ENCODE assay signal across 8 cellular contexts in the genomic region with DNA sequence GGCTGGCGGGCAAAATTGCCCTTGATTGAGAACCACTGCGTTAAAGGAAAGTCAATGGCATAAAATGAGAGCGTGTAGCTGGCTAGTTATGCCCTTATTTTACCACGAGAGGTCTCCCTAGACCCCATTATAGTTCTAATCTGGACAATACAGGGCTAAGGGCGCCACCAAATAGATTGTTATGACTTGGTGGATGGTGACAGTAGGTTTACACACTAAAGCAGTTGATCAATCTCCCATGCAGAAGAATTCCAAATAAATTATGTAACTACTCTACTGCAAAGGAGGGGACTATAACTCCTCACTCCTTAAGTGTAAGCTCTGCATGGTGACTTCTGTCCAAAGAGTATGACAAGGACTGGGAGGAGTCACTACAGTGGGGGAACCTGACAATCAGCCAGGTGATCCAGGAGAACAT. TPM values are rescaled to one million over a fixed set of nuclear protein-coding genes. Genes with fewer than 3 reads are reported as not detected.
DNase-seq lines count a peak whose midpoint lies in the region; ATAC-seq and TF ChIP-seq lines count a peak whose summit lies in the region.

No MANE protein-coding gene starts in this region.

- 0 to 2% (median 0%) methylated on average over 5 of the region's 5 CpGs for WGBS in stomach, 5 donors

- peaks cover 7% of the 10 kb centered on the region for H3K4me1 Mint-ChIP-seq in T-helper 2 cell treated with Interferon-gamma antibody and Interleukin-4, amounts not matched to agents 5 μg/mL and 100 μg/mL, for 36 hours (ENCODE audit: low read depth)

- CTCF ChIA-PET in HEK293T (lab: Yijun Ruan, JAX): interaction anchor here (0.6 to 2.4 kb wide), 9 partner anchors 15 to 479 kb away, joined by 3 to 13 read pairs (median 4); no protein-coding TSS in a partner anchor

- no peaks in the 10 kb centered on the region for H3K27me3 Mint-ChIP-seq in T-helper 2 cell treated with Interferon-gamma antibody and Interleukin-4, amounts not matched to agents 5 μg/mL and 100 μg/mL, for 36 hours (ENCODE audit: low read depth)

- ATAC-seq in left lung (peak; percentile 99), GM19328 (IDR thresholded peaks at IDR 0.05; ENCODE audit: unreplicated experiment) (no peak)

- H3K4me1 ChIP-seq in colonic mucosa (no peaks in the 10 kb centered on the region), left lung (peaks cover 0 to 4% of the 10 kb centered on the region in 2 donors), stomach (peaks cover 0 to 11% (median 7%) of the 10 kb centered on the region in 4 donors)

- H3K4me3 ChIP-seq in colonic mucosa: no peak overlapping the region
- no peak overlapping the region for H3K4me3 ChIP-seq in left lung
- no peak overlapping the region for H3K4me3 ChIP-seq in stomach

- H3K27ac Mint-ChIP-seq in T-helper 2 cell treated with Interferon-gamma antibody and Interleukin-4, amounts not matched to agents 5 μg/mL and 100 μg/mL, for 36 hours: no peak overlapping the region

- H3K27ac ChIP-seq in colonic mucosa (no peak overlapping the region), left lung (no peak overlapping the region), stomach (no peak overlapping the region)

- TF ChIP-seq POLR2A in stomach (IDR thresholded peaks at IDR 0.05): no peak

- H3K36me3 ChIP-seq in colonic mucosa: no peaks in the 10 kb centered on the region
- H3K36me3 ChIP-seq in left lung: no peaks in the 10 kb centered on the region
- H3K36me3 ChIP-seq in stomach: no peaks in the 10 kb centered on the region

- no peaks in the 10 kb centered on the region for H3K9me3 ChIP-seq in colonic mucosa
- no peaks in the 10 kb centered on the region for H3K9me3 ChIP-seq in left lung
- no peaks in the 10 kb centered on the region for H3K9me3 ChIP-seq in stomach

- DNase-seq in DMS53 (lab: John Stamatoyannopoulos, UW) (peak; percentile 77), HEK293T (ENCODE audit: extremely low spot score) (peak; percentile 73), NCI-H2081 treated with DMSO at 0.1 percent for 48 hours (lab: John Stamatoyannopoulos, UW) (peak; percentile 48), colonic mucosa (peak; percentile 58), left lung (no peak), stomach (peak; percentile 43)
- DNase-seq in T-helper 2 cell treated with Interferon-gamma antibody and Interleukin-4, amounts not matched to agents 5 μg/mL and 100 μg/mL, for 36 hours (ENCODE audit: low spot score): peak; percentile 44

- intact Hi-C loops in colonic mucosa (cut with DNase I): loop anchor here (5.0 kb wide), 1 partner anchor 131 kb away; no protein-coding TSS in a partner anchor
- intact Hi-C loops in left lung (cut with DNase I): no loop called here
- intact Hi-C loops in stomach (cut with DNase I; ENCODE audit: low total_unique reads): no loop called here

- no peaks in the 10 kb centered on the region for H3K27me3 ChIP-seq in colonic mucosa
- H3K27me3 ChIP-seq in left lung: no peaks in the 10 kb centered on the region
- H3K27me3 ChIP-seq in stomach: no peaks in the 10 kb centered on the region

- H3K9ac ChIP-seq in colonic mucosa (ENCODE audit: low read depth in 2 of 2, low read length in 2 of 2): no peak overlapping the region

- TF ChIP-seq CTCF in colonic mucosa (IDR thresholded peaks at IDR 0.05) (peak; percentile 82), left lung (IDR thresholded peaks at IDR 0.05) (peak; percentile 79 to 80), stomach (IDR thresholded peaks at IDR 0.05) (peak in 5 of 7 experiments; percentile 71 to 93 (median 81))

- POLR2A ChIA-PET in HEK293T (lab: Yijun Ruan, JAX): interaction anchor here (1.1 kb wide), 2 partner anchors 308 to 397 kb away, joined by 4 to 5 read pairs; a partner anchor contains a TSS

- no peak overlapping the region for H3K4me3 Mint-ChIP-seq in T-helper 2 cell treated with Interferon-gamma antibody and Interleukin-4, amounts not matched to agents 5 μg/mL and 100 μg/mL, for 36 hours

- no peaks in the 10 kb centered on the region for H3K36me3 Mint-ChIP-seq in T-helper 2 cell treated with Interferon-gamma antibody and Interleukin-4, amounts not matched to agents 5 μg/mL and 100 μg/mL, for 36 hours (ENCODE audit: low read depth)

- no peak for TF ChIP-seq EP300 in stomach (IDR thresholded peaks at IDR 0.05)

- H3K9me3 Mint-ChIP-seq in T-helper 2 cell treated with Interferon-gamma antibody and Interleukin-4, amounts not matched to agents 5 μg/mL and 100 μg/mL, for 36 hours: no peaks in the 10 kb centered on the region

TF ChIP-seq in HEK293T, 16 proteins besides CTCF, POLR2A, EP300 and RAD21:
- no peak for TF ChIP-seq ARNT (IDR thresholded peaks at IDR 0.05)
- no peak for TF ChIP-seq FOXM1 (IDR thresholded peaks at IDR 0.05; ENCODE audit: borderline replicate concordance)
- TF ChIP-seq FOXK2 (IDR thresholded peaks at IDR 0.05): no peak
- no peak for TF ChIP-seq L3MBTL2 (conservative IDR thresholded peaks at IDR 0.05)
- no peak for TF ChIP-seq ZNF384 (IDR thresholded peaks at IDR 0.05)
- TF ChIP-seq BHLHE40 (IDR thresholded peaks at IDR 0.05; ENCODE audit: borderline replicate concordance): no peak
- no peak for TF ChIP-seq FOXA1 (IDR thresholded peaks at IDR 0.05)
- TF ChIP-seq LEF1 (IDR thresholded peaks at IDR 0.05; ENCODE audit: borderline replicate concordance): no peak
- TF ChIP-seq, protein P1, sequence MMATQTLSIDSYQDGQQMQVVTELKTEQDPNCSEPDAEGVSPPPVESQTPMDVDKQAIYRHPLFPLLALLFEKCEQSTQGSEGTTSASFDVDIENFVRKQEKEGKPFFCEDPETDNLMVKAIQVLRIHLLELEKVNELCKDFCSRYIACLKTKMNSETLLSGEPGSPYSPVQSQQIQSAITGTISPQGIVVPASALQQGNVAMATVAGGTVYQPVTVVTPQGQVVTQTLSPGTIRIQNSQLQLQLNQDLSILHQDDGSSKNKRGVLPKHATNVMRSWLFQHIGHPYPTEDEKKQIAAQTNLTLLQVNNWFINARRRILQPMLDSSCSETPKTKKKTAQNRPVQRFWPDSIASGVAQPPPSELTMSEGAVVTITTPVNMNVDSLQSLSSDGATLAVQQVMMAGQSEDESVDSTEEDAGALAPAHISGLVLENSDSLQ (IDR thresholded peaks at IDR 0.05): no peak
- no peak for TF ChIP-seq CTBP1 (IDR thresholded peaks at IDR 0.05; ENCODE audit: borderline replicate concordance)
- no peak for TF ChIP-seq SUZ12 (IDR thresholded peaks at IDR 0.05)
- TF ChIP-seq TARDBP (IDR thresholded peaks at IDR 0.05): no peak
- TF ChIP-seq NFRKB (IDR thresholded peaks at IDR 0.05): no peak
- no peak for TF ChIP-seq HDGF (IDR thresholded peaks at IDR 0.05; ENCODE audit: borderline replicate concordance)
- no peak for TF ChIP-seq ELF4 (IDR thresholded peaks at IDR 0.05)
- TF ChIP-seq SP1 (IDR thresholded peaks at IDR 0.05): no peak

RNA-seq across cellular contexts. Expression of a gene that starts 20.4 kb away (rescaled TPM):
- total RNA-seq in colonic mucosa: 10 to 100 TPM; 17.2 to 25.7 TPM
- total RNA-seq in left lung: 10 to 100 TPM; 13.8 to 23.6 TPM
- 10 to 100 TPM; 22.2 to 60.8 (median 37.8) TPM for total RNA-seq in stomach
- polyA plus RNA-seq in stomach: 10 to 100 TPM in 1 of 3 donors, 1 to 10 TPM in 2; 4.4 to 10.4 (median 9.0) TPM

Comparison
In these comparisons a context has a peak if more than half of its experiments do, and no peak if none do; other contexts are left out.
1. DNase-seq: peak in DMS53 (single experiment), HEK293T (single experiment), NCI-H2081 treated with DMSO at 0.1 percent for 48 hours (single experiment), T-helper 2 cell treated with Interferon-gamma antibody and Interleukin-4, amounts not matched to agents 5 μg/mL and 100 μg/mL, for 36 hours (single experiment), colonic mucosa (single experiment) and stomach (single experiment); none in left lung (0 of 2).
2. Peak in every context shown above with its lines, with median percentiles within 50 percentile points of each other: CTCF ChIP-seq.